11 cellular contexts compared by ENCODE assay signal in genomic region chr3:99128740-99129505, GRCh38.
DNase-seq lines count a peak whose midpoint lies in the region; ATAC-seq and TF ChIP-seq lines count a peak whose summit lies in the region.
"Had no signal": no experiment of that assay in that cellular context is flagged by ENCODE, and none has a peak within 500 bp of the region (broad histone marks: within the 10 kb centered on the region; RNA-seq: fewer than 3 reads in every experiment).

No MANE protein-coding gene starts in this region.

- ATAC-seq in HG02885 (IDR thresholded peaks at IDR 0.05; ENCODE audit: poor library complexity, unreplicated experiment): no peak

- H3K4me3 ChIP-seq in fibroblast of villous mesenchyme (ENCODE audit: low read depth, low read length): no peak overlapping the region
- H3K4me3 ChIP-seq: ovary had no signal

- in situ Hi-C loops in G401 (cut with HindIII; ENCODE audit: low sequenced_read_pairs): no loop called here

- TF ChIP-seq CTCF in fibroblast of villous mesenchyme (IDR thresholded peaks at IDR 0.05; ENCODE audit: insufficient read depth, low read depth, low read length): no peak

- DNase-seq in G401 (ENCODE audit: low spot score): peak; percentile 16
- DNase-seq in SW 1271 (lab: John Stamatoyannopoulos, UW): peak; percentile 74 to 85
- peak; percentile 88 for DNase-seq in fibroblast of villous mesenchyme (ENCODE audit: low read depth)
- peak; percentile 100 for DNase-seq in renal cortical epithelial cell (ENCODE audit: low read depth)
- no peak for DNase-seq in MV-4-11 (lab: John Stamatoyannopoulos, UW)
- no peak for DNase-seq in KG1 (lab: John Stamatoyannopoulos, UW)
- DNase-seq in SKM-1 treated with dmso at 0.1 percent for 144 hours (lab: John Stamatoyannopoulos, UW; ENCODE audit: unreplicated experiment): no peak
- DNase-seq: activated CD4-positive, alpha-beta T cell treated with anti-CD3 and anti-CD28 coated beads, Interleukin-2, amount 10 ng/mL, durations not matched to agents 24 days and 14 days; ovary; stimulated activated CD8-positive, alpha-beta memory T cell treated with anti-CD3 and anti-CD28 coated beads, Interleukin-4, amount 100 ng/mL, for 48 hours had no signal

Comparison
In these comparisons a context has a peak if more than half of its experiments do, and no peak if none do; other contexts are left out.
1. DNase-seq: peak in G401 (single experiment), SW 1271 (2 of 2), fibroblast of villous mesenchyme (single experiment) and renal cortical epithelial cell (single experiment); none in MV-4-11 (single experiment), KG1 (single experiment) and SKM-1 treated with dmso at 0.1 percent for 144 hours (single experiment).